ENCODE assay signal across 1 cellular context in genomic region chr10:48507933-48508830, GRCh38.
TF ChIP-seq lines count a peak whose summit lies in the region.

No MANE protein-coding gene starts in this region.

TF ChIP-seq in K562, 482 proteins besides CTCF, POLR2A, EP300 and RAD21 (continued from another document):
- 0 out of 4 replicates have a peak, but pooled peaks of 1 of the 2 experiments have one; percentile 12 for TF ChIP-seq NRF1 (conservative IDR thresholded peaks at IDR 0.05 in 1 of 2, IDR thresholded peaks at IDR 0.05 in 1 of 2)
- 0 out of 4 replicates have a peak, but pooled peaks of 1 of the 2 experiments have one; percentile 19 for TF ChIP-seq MAZ (CRISPR knock-in tag; conservative IDR thresholded peaks at IDR 0.05 in 1 of 2, IDR thresholded peaks at IDR 0.05 in 1 of 2)
- TF ChIP-seq CTBP1 (IDR thresholded peaks at IDR 0.05; ENCODE audit: borderline replicate concordance), result peak; percentile 32; the same call in 1 of the 2 replicates
- TF ChIP-seq RFX1 (IDR thresholded peaks at IDR 0.05), result no peak
- TF ChIP-seq NFE2 (IDR thresholded peaks at IDR 0.05; ENCODE audit: low read depth), result peak; percentile 49
- 0 out of 2 replicates have a peak, but pooled peaks have one; percentile 9 for TF ChIP-seq C11orf30 (IDR thresholded peaks at IDR 0.05; ENCODE audit: low read depth)
- TF ChIP-seq TFAP4 (CRISPR knock-in tag; IDR thresholded peaks at IDR 0.05; ENCODE audit: borderline replicate concordance), result peak; percentile 25; the same call in 1 of the 2 replicates
- TF ChIP-seq NFIC (IDR thresholded peaks at IDR 0.05), result peak; percentile 91
- TF ChIP-seq RCOR1 (IDR thresholded peaks at IDR 0.05; ENCODE audit: borderline replicate concordance in 1 of 2, low read depth in 2 of 2, low read length in 2 of 2), result 0 out of 4 replicates have a peak, but pooled peaks of 1 of the 2 experiments have one; percentile 11
- no peak for TF ChIP-seq POLR2AphosphoS2 (IDR thresholded peaks at IDR 0.05; ENCODE audit: low read length)
- no peak for TF ChIP-seq XRCC5 (IDR thresholded peaks at IDR 0.05; ENCODE audit: low read depth, low read length)
